ENCODE assay signal across 1 cellular context in genomic region chr20:2102585-2103453, GRCh38.
TF ChIP-seq lines count a peak whose summit lies in the region.

No MANE protein-coding gene starts in this region.

TF ChIP-seq in HepG2, 621 proteins besides CTCF, POLR2A, EP300 and RAD21 (continued from another document):
- TF ChIP-seq ZNF280D (CRISPR knock-in tag; IDR thresholded peaks at IDR 0.05) = peak; percentile 73; the same call in 1 of the 2 replicates
- TF ChIP-seq STAG1 (CRISPR knock-in tag; IDR thresholded peaks at IDR 0.05) = no peak
- TF ChIP-seq SIX4 (CRISPR knock-in tag; IDR thresholded peaks at IDR 0.05) = no peak
- no peak for TF ChIP-seq RAD51 (IDR thresholded peaks at IDR 0.05; ENCODE audit: borderline replicate concordance)
- TF ChIP-seq PHB2 (IDR thresholded peaks at IDR 0.05; ENCODE audit: partially characterized antibody) = no peak
- 0 out of 2 replicates have a peak, but pooled peaks have one; percentile 26 for TF ChIP-seq ZFP82 (CRISPR knock-in tag; IDR thresholded peaks at IDR 0.05; ENCODE audit: borderline replicate concordance)
- peak; percentile 70; the same call in 1 of the 2 replicates for TF ChIP-seq KLF15 (CRISPR knock-in tag; IDR thresholded peaks at IDR 0.05; ENCODE audit: borderline replicate concordance)
- TF ChIP-seq NCOA2 (CRISPR knock-in tag; IDR thresholded peaks at IDR 0.05) = no peak; the same call in 1 of the 2 replicates
- TF ChIP-seq SUZ12 (IDR thresholded peaks at IDR 0.05; ENCODE audit: low read depth, low read length) = no peak
- TF ChIP-seq CCDC6 (CRISPR knock-in tag; IDR thresholded peaks at IDR 0.05) = 0 out of 2 replicates have a peak, but pooled peaks have one; percentile 7
- peak; percentile 48; the same call in 1 of the 2 replicates for TF ChIP-seq ZNF652 (CRISPR knock-in tag; IDR thresholded peaks at IDR 0.05; ENCODE audit: borderline replicate concordance, low read depth)
- peak; percentile 87 for TF ChIP-seq HNRNPK (IDR thresholded peaks at IDR 0.05; ENCODE audit: low read depth, low read length, poor library complexity, severe bottlenecking)
- TF ChIP-seq PAXIP1 (CRISPR knock-in tag; conservative IDR thresholded peaks at IDR 0.05) = peak; percentile 32; the same call in 1 of the 2 replicates
- 0 out of 2 replicates have a peak, but pooled peaks have one; percentile 22 for TF ChIP-seq NFKBIZ (CRISPR knock-in tag; IDR thresholded peaks at IDR 0.05)
- TF ChIP-seq HIVEP1 (CRISPR knock-in tag; IDR thresholded peaks at IDR 0.05) = no peak; the same call in none of the 2 replicates
- TF ChIP-seq POLR2AphosphoS2 (IDR thresholded peaks at IDR 0.05; ENCODE audit: low read depth, low read length) = peak; percentile 82; the same call in 1 of the 2 replicates
- TF ChIP-seq ZFAT (CRISPR knock-in tag; conservative IDR thresholded peaks at IDR 0.05) = no peak
- peak; percentile 87; the same call in 1 of the 2 replicates for TF ChIP-seq KDM5A (IDR thresholded peaks at IDR 0.05; ENCODE audit: borderline replicate concordance, low read length)
- TF ChIP-seq AFF4 (CRISPR knock-in tag; IDR thresholded peaks at IDR 0.05) = no peak
- TF ChIP-seq RFXANK (CRISPR knock-in tag; IDR thresholded peaks at IDR 0.05) = no peak
- TF ChIP-seq GPBP1L1 (CRISPR knock-in tag; IDR thresholded peaks at IDR 0.05) = no peak
- TF ChIP-seq JUN (CRISPR knock-in tag; IDR thresholded peaks at IDR 0.05) = no peak; the same call in 1 of the 2 replicates
- TF ChIP-seq NFE2L1 (CRISPR knock-in tag; IDR thresholded peaks at IDR 0.05; ENCODE audit: borderline replicate concordance) = no peak
- no peak for TF ChIP-seq ZNF512 (CRISPR knock-in tag; IDR thresholded peaks at IDR 0.05)
- TF ChIP-seq CC2D1A (CRISPR knock-in tag; IDR thresholded peaks at IDR 0.05) = no peak
- TF ChIP-seq PHF21A (CRISPR knock-in tag; IDR thresholded peaks at IDR 0.05) = no peak
- peak; percentile 8; the same call in 1 of the 2 replicates for TF ChIP-seq ZNF816 (CRISPR knock-in tag; IDR thresholded peaks at IDR 0.05; ENCODE audit: borderline replicate concordance)
- TF ChIP-seq ZNF431 (CRISPR knock-in tag; IDR thresholded peaks at IDR 0.05; ENCODE audit: borderline replicate concordance, low read depth) = no peak
- TF ChIP-seq ASH2L (IDR thresholded peaks at IDR 0.05; ENCODE audit: insufficient read length, low read depth, low read length) = peak; percentile 92
- TF ChIP-seq ISL2 (CRISPR knock-in tag; IDR thresholded peaks at IDR 0.05) = peak; percentile 31
- peak; percentile 67; the same call in 1 of the 2 replicates for TF ChIP-seq CHCHD3 (CRISPR knock-in tag; IDR thresholded peaks at IDR 0.05)
- TF ChIP-seq ZNF614 (CRISPR knock-in tag; IDR thresholded peaks at IDR 0.05; ENCODE audit: borderline replicate concordance) = peak; percentile 33; the same call in 1 of the 2 replicates
- no peak for TF ChIP-seq RFX5 (IDR thresholded peaks at IDR 0.05; ENCODE audit: low read depth, low read length)
- TF ChIP-seq SIN3B (IDR thresholded peaks at IDR 0.05; ENCODE audit: low read length) = no peak
- TF ChIP-seq GPN1 (CRISPR knock-in tag; IDR thresholded peaks at IDR 0.05; ENCODE audit: borderline replicate concordance) = peak; percentile 71; the same call in 1 of the 2 replicates
- TF ChIP-seq ZBTB21 (CRISPR knock-in tag; IDR thresholded peaks at IDR 0.05) = peak; percentile 70
- no peak; the same call in 1 of the 2 replicates for TF ChIP-seq MNT (IDR thresholded peaks at IDR 0.05)
- no peak for TF ChIP-seq ZNF337 (CRISPR knock-in tag; IDR thresholded peaks at IDR 0.05; ENCODE audit: borderline replicate concordance, low read depth)
- peak; percentile 39 for TF ChIP-seq SIX1 (CRISPR knock-in tag; IDR thresholded peaks at IDR 0.05; ENCODE audit: borderline replicate concordance)
- TF ChIP-seq ZFP37 (CRISPR knock-in tag; IDR thresholded peaks at IDR 0.05; ENCODE audit: borderline replicate concordance) = 0 out of 2 replicates have a peak, but pooled peaks have one; percentile 41
- TF ChIP-seq ZNF543 (CRISPR knock-in tag; IDR thresholded peaks at IDR 0.05) = peak; percentile 60
- peak; percentile 97 for TF ChIP-seq ZNF281 (CRISPR knock-in tag; IDR thresholded peaks at IDR 0.05; ENCODE audit: borderline replicate concordance)
- no peak for TF ChIP-seq ZNF878 (CRISPR knock-in tag; IDR thresholded peaks at IDR 0.05)
- TF ChIP-seq SP4 (CRISPR knock-in tag; IDR thresholded peaks at IDR 0.05) = peak; percentile 75; the same call in 1 of the 2 replicates
TF ChIP-seq in HepG2: peak in this region for 280.
